In genomic region chr1:29471487-29472313, GRCh38 we compare ENCODE assay signal across 15 cellular contexts.
DNase-seq lines count a peak whose midpoint lies in the region; ATAC-seq and TF ChIP-seq lines count a peak whose summit lies in the region.
"Had no signal": no experiment of that assay in that cellular context is flagged by ENCODE, and none has a peak within 500 bp of the region (broad histone marks: within the 10 kb centered on the region; RNA-seq: fewer than 3 reads in every experiment).

No MANE protein-coding gene starts in this region.

- ATAC-seq in mucosa of descending colon, result peak; percentile 69
- no peak for ATAC-seq in GM21619 (IDR thresholded peaks at IDR 0.05; ENCODE audit: unreplicated experiment)
- no peak for ATAC-seq in T-cell (replicated peaks in 1 of 4)
- ATAC-seq: right cardiac atrium had no signal

- no peak overlapping the region for H3K27ac ChIP-seq in breast epithelium
- H3K27ac ChIP-seq: BLaER1, esophagus muscularis mucosa had no signal

- no peak for TF ChIP-seq CTCF in mucosa of descending colon (IDR thresholded peaks at IDR 0.05)
- TF ChIP-seq CTCF in breast epithelium (IDR thresholded peaks at IDR 0.05), result no peak

- intact Hi-C loops in mucosa of descending colon (cut with DNase I, micrococcal nuclease), result no loop called here
- intact Hi-C loops in breast epithelium (cut with DNase I; ENCODE audit: low total_unique reads), result no loop called here

- no peaks in the 10 kb centered on the region for H3K36me3 Mint-ChIP-seq in T-cell

- CTCF ChIA-PET in T-cell (lab: Charles Lee), result no interaction called here

- DNase-seq in DMS53 (lab: John Stamatoyannopoulos, UW) (peak; percentile 70), NCI-H146 treated with DMSO at 0.1 percent for 48 hours (lab: John Stamatoyannopoulos, UW; ENCODE audit: unreplicated experiment) (peak; percentile 48), SK-N-DZ (ENCODE audit: low spot score) (peak; percentile 98), mucosa of descending colon (no peak), OCI-M2 (lab: John Stamatoyannopoulos, UW; ENCODE audit: unreplicated experiment) (no peak), breast epithelium (ENCODE audit: low spot score in 2 of 2) (no peak), T-cell (no peak)
- DNase-seq: MG63; right cardiac atrium; SIG-M5; stimulated activated CD4-positive, alpha-beta T cell treated with anti-CD3 and anti-CD28 coated beads, Interleukin-2, amount 100 ng/mL, for 24 hours had no signal

- no peak for TF ChIP-seq POLR2A in breast epithelium (IDR thresholded peaks at IDR 0.05)

- H3K27me3 Mint-ChIP-seq in T-cell, result peaks cover 54 to 64% of the 10 kb centered on the region in 2 donors

- H3K27ac Mint-ChIP-seq in T-cell, result no peak overlapping the region

- H3K9me3 ChIP-seq in mucosa of descending colon (no peaks in the 10 kb centered on the region), breast epithelium (no peaks in the 10 kb centered on the region)
- H3K9me3 ChIP-seq: BLaER1, esophagus muscularis mucosa, MG63 had no signal

- no peaks in the 10 kb centered on the region for H3K36me3 ChIP-seq in mucosa of descending colon (ENCODE audit: low read depth)
- H3K36me3 ChIP-seq in breast epithelium, result no peaks in the 10 kb centered on the region
- H3K36me3 ChIP-seq: BLaER1, esophagus muscularis mucosa, MG63 had no signal

- H3K4me1 Mint-ChIP-seq in T-cell, result no peaks in the 10 kb centered on the region

- H3K27me3 ChIP-seq in breast epithelium, result peaks cover 0 to 8% of the 10 kb centered on the region in 2 donors
- H3K27me3 ChIP-seq: BLaER1, MG63 had no signal

- H3K4me3 ChIP-seq in mucosa of descending colon (no peak overlapping the region), breast epithelium (no peak overlapping the region)
- H3K4me3 ChIP-seq: BLaER1, esophagus muscularis mucosa, MG63 had no signal

- POLR2A ChIA-PET in T-cell (lab: Charles Lee), result no interaction called here

- H3K4me1 ChIP-seq in mucosa of descending colon (ENCODE audit: low read depth) (no peaks in the 10 kb centered on the region), breast epithelium (no peaks in the 10 kb centered on the region)

- peaks cover 0 to 3% (median 0%) of the 10 kb centered on the region in 3 donors for H3K9me3 Mint-ChIP-seq in T-cell
- H3K9me3 Mint-ChIP-seq: neural crest cell had no signal

- H3K4me3 Mint-ChIP-seq in T-cell, result no peak overlapping the region
- H3K4me3 Mint-ChIP-seq: neural crest cell had no signal

Comparison
In these comparisons a context has a peak if more than half of its experiments do, and no peak if none do; other contexts are left out.
1. DNase-seq: peak in DMS53 (single experiment), NCI-H146 treated with DMSO at 0.1 percent for 48 hours (single experiment) and SK-N-DZ (single experiment); none in mucosa of descending colon (0 of 3), OCI-M2 (single experiment), breast epithelium (0 of 2) and T-cell (0 of 34).